ENCODE assay signal across 28 cellular contexts in genomic region chrX:98627645-98628044, GRCh38.
"Had no signal": no experiment of that assay in that cellular context is flagged by ENCODE, and none has a peak within 500 bp of the region (broad histone marks: within the 10 kb centered on the region; RNA-seq: fewer than 3 reads in every experiment).

No MANE protein-coding gene starts in this region.

- H3K9ac ChIP-seq: neural progenitor cell had no signal

- H3K4me1 Mint-ChIP-seq: mesothelial cell of epicardium; naive B cell; natural killer cell; nephron progenitor cell; neural progenitor cell; stimulated activated memory B cell treated with anti-CD40 and anti-IgM and Interleukin-4, amounts not matched to agents 10 μg/mL and 1 μg/mL and 100 μg/mL, for 72 hours; stimulated activated naive CD8-positive, alpha-beta T cell treated with anti-CD3 and anti-CD28 coated beads, Interleukin-15, amount 100 ng/mL, for 72 hours had no signal

- H3K27me3 Mint-ChIP-seq: naive B cell; stimulated activated memory B cell treated with anti-CD40 and anti-IgM and Interleukin-4, amounts not matched to agents 10 μg/mL and 1 μg/mL and 100 μg/mL, for 72 hours; stimulated activated naive CD8-positive, alpha-beta T cell treated with anti-CD3 and anti-CD28 coated beads, Interleukin-15, amount 100 ng/mL, for 72 hours had no signal

- H3K4me1 ChIP-seq: left ventricle myocardium inferior, neural progenitor cell, prostate gland, sigmoid colon, transverse colon, upper lobe of left lung, vagina had no signal

- H3K27ac Mint-ChIP-seq: mesothelial cell of epicardium; naive B cell; natural killer cell; nephron progenitor cell; neural progenitor cell; stimulated activated memory B cell treated with anti-CD40 and anti-IgM and Interleukin-4, amounts not matched to agents 10 μg/mL and 1 μg/mL and 100 μg/mL, for 72 hours; stimulated activated naive CD8-positive, alpha-beta T cell treated with anti-CD3 and anti-CD28 coated beads, Interleukin-15, amount 100 ng/mL, for 72 hours had no signal

- H3K4me3 ChIP-seq: hepatocyte, left ventricle myocardium inferior, lung, neural progenitor cell, prostate gland, sigmoid colon, smooth muscle cell, transverse colon, upper lobe of left lung, vagina had no signal

- H3K27me3 ChIP-seq: hepatocyte, neural progenitor cell, neutrophil, sigmoid colon, transverse colon, upper lobe of left lung, vagina had no signal

- H3K27ac ChIP-seq: hepatocyte, left ventricle myocardium inferior, neural progenitor cell, neutrophil, prostate gland, sigmoid colon, transverse colon, upper lobe of left lung, vagina had no signal

- H3K4me3 Mint-ChIP-seq: mesothelial cell of epicardium; natural killer cell; nephron progenitor cell; neural progenitor cell; stimulated activated memory B cell treated with anti-CD40 and anti-IgM and Interleukin-4, amounts not matched to agents 10 μg/mL and 1 μg/mL and 100 μg/mL, for 72 hours; stimulated activated naive CD8-positive, alpha-beta T cell treated with anti-CD3 and anti-CD28 coated beads, Interleukin-15, amount 100 ng/mL, for 72 hours had no signal

- H3K9me3 Mint-ChIP-seq: stimulated activated memory B cell treated with anti-CD40 and anti-IgM and Interleukin-4, amounts not matched to agents 10 μg/mL and 1 μg/mL and 100 μg/mL, for 72 hours; stimulated activated naive CD8-positive, alpha-beta T cell treated with anti-CD3 and anti-CD28 coated beads, Interleukin-15, amount 100 ng/mL, for 72 hours had no signal

- H3K36me3 ChIP-seq: left ventricle myocardium inferior, neutrophil, prostate gland, sigmoid colon, transverse colon, upper lobe of left lung, vagina had no signal

- DNase-seq: islet precursor cell; left ventricle myocardium inferior; mesendoderm; naive B cell; natural killer cell; nephron progenitor cell; occipital lobe; retina; right cardiac atrium; sigmoid colon; stimulated activated CD4-positive, alpha-beta T cell treated with anti-CD3 and anti-CD28 coated beads, Interleukin-1b, Interleukin-23, amount 100 ng/mL, for 48 hours; stimulated activated CD4-positive, alpha-beta T cell treated with anti-CD3 and anti-CD28 coated beads, Interleukin-2, amount 100 ng/mL, for 48 hours; stimulated activated CD4-positive, alpha-beta T cell treated with anti-CD3 and anti-CD28 coated beads, Interleukin-4, amount 100 ng/mL, for 4 hours; stimulated activated CD8-positive, alpha-beta memory T cell treated with anti-CD3 and anti-CD28 coated beads, Interleukin-4, amount 100 ng/mL, for 48 hours; stimulated activated naive CD4-positive, alpha-beta T cell treated with Interleukin-2 at 50 U/mL for 16 hours; stimulated activated naive CD8-positive, alpha-beta T cell treated with anti-CD3 and anti-CD28 coated beads, Interleukin-15, amount 100 ng/mL, for 72 hours; substantia nigra; transverse colon; upper lobe of left lung had no signal

- H3K36me3 Mint-ChIP-seq: naive B cell; natural killer cell; stimulated activated memory B cell treated with anti-CD40 and anti-IgM and Interleukin-4, amounts not matched to agents 10 μg/mL and 1 μg/mL and 100 μg/mL, for 72 hours had no signal

- H3K4me2 ChIP-seq: hepatocyte, neural progenitor cell, smooth muscle cell had no signal

- H3K79me2 ChIP-seq: hepatocyte had no signal

- H2AFZ ChIP-seq: hepatocyte, neural progenitor cell had no signal

- H3K9me3 ChIP-seq: left ventricle myocardium inferior, neutrophil, prostate gland, sigmoid colon, transverse colon, upper lobe of left lung, vagina had no signal
